ENCODE assay signal across 1 cellular context in the genomic region with DNA sequence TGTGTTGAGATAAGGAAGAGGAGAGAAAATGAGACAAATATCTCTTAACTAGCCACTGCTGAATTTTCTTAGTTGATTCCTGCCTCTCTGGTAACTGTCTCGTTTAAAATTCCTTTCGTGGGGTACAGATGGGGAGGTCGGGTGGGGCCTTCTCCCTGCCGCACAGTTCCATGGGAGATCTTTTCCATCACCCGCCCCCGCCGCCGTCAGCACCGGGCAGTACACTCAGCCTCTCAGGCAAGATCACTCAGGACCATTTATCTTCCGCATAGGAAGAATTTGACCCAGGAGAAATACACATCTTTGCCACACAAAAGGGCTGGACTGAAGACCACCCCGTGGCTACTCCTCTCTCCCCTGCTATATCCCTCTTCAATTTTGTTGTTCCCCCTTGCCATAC.
TF ChIP-seq lines count a peak whose summit lies in the region.

No MANE protein-coding gene starts in this region.

TF ChIP-seq in IMR-90, 13 proteins besides CTCF, POLR2A, EP300 and RAD21 (continued from another document):
- TF ChIP-seq, protein P1, sequence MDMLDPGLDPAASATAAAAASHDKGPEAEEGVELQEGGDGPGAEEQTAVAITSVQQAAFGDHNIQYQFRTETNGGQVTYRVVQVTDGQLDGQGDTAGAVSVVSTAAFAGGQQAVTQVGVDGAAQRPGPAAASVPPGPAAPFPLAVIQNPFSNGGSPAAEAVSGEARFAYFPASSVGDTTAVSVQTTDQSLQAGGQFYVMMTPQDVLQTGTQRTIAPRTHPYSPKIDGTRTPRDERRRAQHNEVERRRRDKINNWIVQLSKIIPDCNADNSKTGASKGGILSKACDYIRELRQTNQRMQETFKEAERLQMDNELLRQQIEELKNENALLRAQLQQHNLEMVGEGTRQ (IDR thresholded peaks at IDR 0.05; ENCODE audit: low read depth, low read length) = no peak
- no peak for TF ChIP-seq CEBPB (IDR thresholded peaks at IDR 0.05; ENCODE audit: low read depth, low read length)
- TF ChIP-seq SMC3 (IDR thresholded peaks at IDR 0.05; ENCODE audit: low read depth, low read length) = no peak
